22 cellular contexts compared by ENCODE assay signal in the genomic region with DNA sequence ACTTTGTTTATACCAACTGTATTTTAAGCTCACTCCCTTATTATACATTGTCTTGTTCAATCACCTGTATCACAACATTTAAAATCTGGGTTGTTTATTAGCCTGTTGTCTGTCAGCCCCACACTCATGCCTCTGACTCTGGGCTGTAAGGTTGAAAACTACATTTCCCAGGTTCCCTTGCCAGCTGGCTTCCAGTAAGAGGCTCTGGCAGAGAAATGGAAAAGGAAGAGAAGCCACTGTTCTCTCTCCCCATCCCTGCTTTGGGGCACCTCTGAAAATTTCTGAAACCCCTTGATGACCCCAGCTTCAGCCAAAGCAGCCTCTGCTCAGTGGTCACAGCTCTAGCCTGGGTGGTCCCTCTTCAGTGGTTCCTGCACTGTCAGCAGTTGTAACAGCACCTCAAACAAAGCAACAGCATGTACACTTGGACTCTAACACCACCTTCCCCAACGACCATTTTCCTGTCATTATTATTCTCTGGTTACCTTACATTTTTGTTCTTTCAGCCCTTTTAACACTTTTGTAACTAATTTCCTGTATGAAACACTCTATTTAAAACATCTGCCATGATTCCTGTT.
"Had no signal": no experiment of that assay in that cellular context is flagged by ENCODE, and none has a peak within 500 bp of the region (broad histone marks: within the 10 kb centered on the region; RNA-seq: fewer than 3 reads in every experiment).

No MANE protein-coding gene starts in this region.

- ATAC-seq: activated T-cell treated with anti-CD3 and anti-CD28 coated beads, Interleukin-2, amount 50 U/mL, for 4 hours; left lung; sciatic nerve; stimulated activated memory B cell treated with anti-CD40 and anti-IgM and Interleukin-4, amounts not matched to agents 10 μg/mL and 1 μg/mL and 100 μg/mL, for 72 hours had no signal

- H3K36me3 ChIP-seq: left lung, stomach, suprapubic skin, tibial nerve had no signal

- H3K27ac ChIP-seq: coronary artery, left lung, stomach, suprapubic skin, tibial nerve had no signal

- H3K4me1 Mint-ChIP-seq: activated naive CD8-positive, alpha-beta T cell treated with anti-CD3 and anti-CD28 coated beads, Interleukin-2, amount 10 ng/mL, durations not matched to agents 7 days and 5 days had no signal

- H3K4me3 ChIP-seq: coronary artery, left lung, stomach, suprapubic skin, tibial nerve had no signal

- H3K4me1 ChIP-seq: left lung, stomach, suprapubic skin, tibial nerve had no signal

- DNase-seq: activated CD4-positive, alpha-beta T cell treated with anti-CD3 and anti-CD28 coated beads, Interleukin-2, amount 50 U/mL, for 4 hours; activated CD8-positive, alpha-beta memory T cell treated with anti-CD3 and anti-CD28 coated beads for 24 hours; activated CD8-positive, alpha-beta memory T cell treated with anti-CD3 and anti-CD28 coated beads, Interleukin-2, amount 50 U/mL, for 4 hours; activated naive CD4-positive, alpha-beta T cell treated with Interleukin-2 at 50 U/mL for 16 hours; activated naive CD8-positive, alpha-beta T cell treated with anti-CD3 and anti-CD28 coated beads, Interleukin-2, amount 10 ng/mL, durations not matched to agents 7 days and 5 days; activated T-cell treated with anti-CD3 and anti-CD28 coated beads, Interleukin-2, amount 50 U/mL, for 4 hours; amniotic stem cell; cerebellar nuclear complex; erythroblast; foreskin fibroblast; left lung; midbrain; occipital lobe; small intestine; stomach had no signal

- H3K9me3 ChIP-seq: left lung, stomach, suprapubic skin, tibial nerve had no signal

- H3K27ac Mint-ChIP-seq: activated naive CD8-positive, alpha-beta T cell treated with anti-CD3 and anti-CD28 coated beads, Interleukin-2, amount 10 ng/mL, durations not matched to agents 7 days and 5 days; stimulated activated memory B cell treated with anti-CD40 and anti-IgM and Interleukin-4, amounts not matched to agents 10 μg/mL and 1 μg/mL and 100 μg/mL, for 72 hours; T-helper 2 cell treated with Interferon-gamma antibody and Interleukin-4, amounts not matched to agents 5 μg/mL and 100 μg/mL, for 36 hours had no signal

- H3K27me3 ChIP-seq: left lung, stomach, suprapubic skin, tibial nerve had no signal

- H3K4me3 Mint-ChIP-seq: activated naive CD8-positive, alpha-beta T cell treated with anti-CD3 and anti-CD28 coated beads, Interleukin-2, amount 10 ng/mL, durations not matched to agents 7 days and 5 days; activated T-cell treated with anti-CD3 and anti-CD28 coated beads, Interleukin-2, amount 50 U/mL, for 4 hours; nephron; stimulated activated memory B cell treated with anti-CD40 and anti-IgM and Interleukin-4, amounts not matched to agents 10 μg/mL and 1 μg/mL and 100 μg/mL, for 72 hours; T-helper 2 cell treated with Interferon-gamma antibody and Interleukin-4, amounts not matched to agents 5 μg/mL and 100 μg/mL, for 36 hours had no signal

- H3K9me3 Mint-ChIP-seq: activated naive CD8-positive, alpha-beta T cell treated with anti-CD3 and anti-CD28 coated beads, Interleukin-2, amount 10 ng/mL, durations not matched to agents 7 days and 5 days; activated T-cell treated with anti-CD3 and anti-CD28 coated beads, Interleukin-2, amount 50 U/mL, for 4 hours; nephron; stimulated activated memory B cell treated with anti-CD40 and anti-IgM and Interleukin-4, amounts not matched to agents 10 μg/mL and 1 μg/mL and 100 μg/mL, for 72 hours; T-helper 2 cell treated with Interferon-gamma antibody and Interleukin-4, amounts not matched to agents 5 μg/mL and 100 μg/mL, for 36 hours had no signal

- H3K36me3 Mint-ChIP-seq: activated naive CD8-positive, alpha-beta T cell treated with anti-CD3 and anti-CD28 coated beads, Interleukin-2, amount 10 ng/mL, durations not matched to agents 7 days and 5 days; stimulated activated memory B cell treated with anti-CD40 and anti-IgM and Interleukin-4, amounts not matched to agents 10 μg/mL and 1 μg/mL and 100 μg/mL, for 72 hours had no signal
